In genomic region chr20:51388756-51389542, GRCh38 we compare ENCODE assay signal across 11 cellular contexts.
DNase-seq lines count a peak whose midpoint lies in the region; ATAC-seq and TF ChIP-seq lines count a peak whose summit lies in the region.
"Had no signal": no experiment of that assay in that cellular context is flagged by ENCODE, and none has a peak within 500 bp of the region (broad histone marks: within the 10 kb centered on the region; RNA-seq: fewer than 3 reads in every experiment).

No MANE protein-coding gene starts in this region.

- H3K27ac Mint-ChIP-seq in activated CD4-positive, alpha-beta T cell treated with anti-CD3 and anti-CD28 coated beads, Interleukin-2, amount 10 ng/mL, durations not matched to agents 24 days and 14 days = peak overlapping the region; percentile 72
- peak overlapping the region; percentile 30 for H3K27ac Mint-ChIP-seq in chondrocyte (ENCODE audit: unreplicated experiment)

- H3K27me3 Mint-ChIP-seq in activated CD4-positive, alpha-beta T cell treated with anti-CD3 and anti-CD28 coated beads, Interleukin-2, amount 10 ng/mL, durations not matched to agents 24 days and 14 days = no peaks in the 10 kb centered on the region
- H3K27me3 Mint-ChIP-seq in chondrocyte (ENCODE audit: low read depth) = no peaks in the 10 kb centered on the region

- H3K36me3 ChIP-seq in OCI-LY3 (replicated peaks; ENCODE audit: low read depth, low read length) = peaks cover 66% of the 10 kb centered on the region
- H3K36me3 ChIP-seq: suprapubic skin had no signal

- DNase-seq in activated CD4-positive, alpha-beta T cell treated with anti-CD3 and anti-CD28 coated beads, Interleukin-2, amount 10 ng/mL, durations not matched to agents 24 days and 14 days = no peak
- no peak for DNase-seq in activated CD4-positive, alpha-beta T cell treated with anti-CD3 and anti-CD28 coated beads, Interleukin-2, amount 50 U/mL, for 4 hours
- no peak for DNase-seq in chondrocyte (ENCODE audit: low spot score)
- DNase-seq in renal cortical epithelial cell (ENCODE audit: low read depth) = peak; percentile 80
- DNase-seq in stimulated activated CD4-positive, alpha-beta T cell treated with anti-CD3 and anti-CD28 coated beads, Interleukin-4, amount 100 ng/mL, for 1 hour = no peak
- DNase-seq: NCI-H1417 treated with DMSO at 0.1 percent for 48 hours, occipital lobe had no signal

- H3K4me3 Mint-ChIP-seq in activated CD4-positive, alpha-beta T cell treated with anti-CD3 and anti-CD28 coated beads, Interleukin-2, amount 10 ng/mL, durations not matched to agents 24 days and 14 days = peak overlapping the region; percentile 46
- no peak overlapping the region for H3K4me3 Mint-ChIP-seq in chondrocyte (ENCODE audit: unreplicated experiment)

- no peaks in the 10 kb centered on the region for H4K20me1 ChIP-seq in OCI-LY3 (ENCODE audit: insufficient read depth, low read length)

- no peaks in the 10 kb centered on the region for H3K9me3 Mint-ChIP-seq in activated CD4-positive, alpha-beta T cell treated with anti-CD3 and anti-CD28 coated beads, Interleukin-2, amount 10 ng/mL, durations not matched to agents 24 days and 14 days
- no peaks in the 10 kb centered on the region for H3K9me3 Mint-ChIP-seq in chondrocyte (ENCODE audit: low read depth)

- no peak overlapping the region for H3K4me3 ChIP-seq in OCI-LY3 (ENCODE audit: low read length)
- H3K4me3 ChIP-seq: suprapubic skin had no signal

- no peak overlapping the region for H3K27ac ChIP-seq in OCI-LY3 (ENCODE audit: low read length)
- H3K27ac ChIP-seq: suprapubic skin had no signal

- no peaks in the 10 kb centered on the region for H3K27me3 ChIP-seq in OCI-LY3 (ENCODE audit: low read depth, low read length)
- H3K27me3 ChIP-seq: suprapubic skin had no signal

- no peaks in the 10 kb centered on the region for H3K79me2 ChIP-seq in OCI-LY3 (ENCODE audit: low read length)

- H2AFZ ChIP-seq in OCI-LY3 (ENCODE audit: low read depth, low read length) = no peak overlapping the region

- peaks cover 54% of the 10 kb centered on the region for H3K4me1 ChIP-seq in OCI-LY3 (ENCODE audit: low read length)

- intact Hi-C loops in activated CD4-positive, alpha-beta T cell treated with anti-CD3 and anti-CD28 coated beads, Interleukin-2, amount 10 ng/mL, durations not matched to agents 24 days and 14 days (cut with micrococcal nuclease) = loop anchor here (1.0 to 5.0 kb wide), 6 partner anchors 10 to 152 kb away; no protein-coding TSS in a partner anchor

- H3K9ac ChIP-seq in OCI-LY3 (ENCODE audit: low read length) = 0 out of 2 replicates have a peak overlapping the region, but pooled peaks have one; percentile 2

- peaks cover 73% of the 10 kb centered on the region for H3K36me3 Mint-ChIP-seq in activated CD4-positive, alpha-beta T cell treated with anti-CD3 and anti-CD28 coated beads, Interleukin-2, amount 10 ng/mL, durations not matched to agents 24 days and 14 days (ENCODE audit: low read depth)
- no peaks in the 10 kb centered on the region for H3K36me3 Mint-ChIP-seq in chondrocyte (ENCODE audit: low read depth)

- peak overlapping the region; percentile 35 for H3K4me2 ChIP-seq in OCI-LY3 (ENCODE audit: low read length)

- no peaks in the 10 kb centered on the region for H3K9me3 ChIP-seq in OCI-LY3 (ENCODE audit: insufficient read depth, low read length)
- H3K9me3 ChIP-seq: suprapubic skin had no signal

- TF ChIP-seq CTCF in OCI-LY3 (IDR thresholded peaks at IDR 0.05; ENCODE audit: low read depth, low read length) = no peak
- TF ChIP-seq CTCF in chondrocyte (IDR thresholded peaks at IDR 0.05) = no peak

- ATAC-seq in GM18520 (IDR thresholded peaks at IDR 0.05; ENCODE audit: unreplicated experiment) (no peak), HG03521 (IDR thresholded peaks at IDR 0.05; ENCODE audit: unreplicated experiment) (no peak)

- peaks cover 70% of the 10 kb centered on the region for H3K4me1 Mint-ChIP-seq in activated CD4-positive, alpha-beta T cell treated with anti-CD3 and anti-CD28 coated beads, Interleukin-2, amount 10 ng/mL, durations not matched to agents 24 days and 14 days
- H3K4me1 Mint-ChIP-seq in chondrocyte (ENCODE audit: low read depth) = peaks cover 35% of the 10 kb centered on the region
